Comparison of ENCODE assay signal across 8 cellular contexts in genomic region chr17:68184816-68185436, GRCh38.
A peak's percentile ranks its signal among the peaks of the same experiment; 100 is the strongest.
DNase-seq lines count a peak whose midpoint lies in the region; ATAC-seq and TF ChIP-seq lines count a peak whose summit lies in the region.

No MANE protein-coding gene starts in this region.

- no peak overlapping the region for H3K27ac Mint-ChIP-seq in Caco-2 (ENCODE audit: unreplicated experiment)

- peak overlapping the region; percentile 2 for H3K27ac ChIP-seq in lower lobe of right lung

- no peaks in the 10 kb centered on the region for H3K36me3 Mint-ChIP-seq in Caco-2 (ENCODE audit: insufficient read depth, unreplicated experiment)

- peak; percentile 60 for ATAC-seq in GM18868 (IDR thresholded peaks at IDR 0.05; ENCODE audit: unreplicated experiment)
- ATAC-seq in HG02852 (IDR thresholded peaks at IDR 0.05; ENCODE audit: unreplicated experiment), result peak; percentile 60
- peak in 1 of 2 donors; percentile 34 for ATAC-seq in lower lobe of right lung
- ATAC-seq in esophagus mucosa, result no peak

- intact Hi-C loops in lower lobe of right lung (cut with DNase I) (no loop called here), Caco-2 (cut with micrococcal nuclease; ENCODE audit: unreplicated experiment) (no loop called here)

- H3K4me3 Mint-ChIP-seq in Caco-2 (ENCODE audit: unreplicated experiment), result no peak overlapping the region

- no peaks in the 10 kb centered on the region for H3K9me3 Mint-ChIP-seq in Caco-2 (ENCODE audit: unreplicated experiment)

- TF ChIP-seq CTCF in lower lobe of right lung (IDR thresholded peaks at IDR 0.05) (no peak), Caco-2 (IDR thresholded peaks at IDR 0.05; ENCODE audit: insufficient read depth in 1 of 2, low read depth in 1 of 2, low read length in 1 of 2, severe bottlenecking in 1 of 2, unreplicated experiment in 1 of 2) (no peak)

- H3K27me3 Mint-ChIP-seq in Caco-2 (ENCODE audit: insufficient read depth, unreplicated experiment), result no peaks in the 10 kb centered on the region

- CTCF ChIA-PET in Caco-2 (lab: Charles Lee), result no interaction called here
- CTCF ChIA-PET in HEK293T (lab: Yijun Ruan, JAX), result interaction anchor here (1.7 kb wide), 1 partner anchor 15 kb away, joined by 9 read pairs; no protein-coding TSS in a partner anchor

- DNase-seq in T-helper 2 cell (peak in 3 of 5 experiments; percentile 43 to 85 (median 70)), lower lobe of right lung (no peak), Caco-2 (no peak), NCI-H2227 (lab: John Stamatoyannopoulos, UW; ENCODE audit: unreplicated experiment) (no peak), HEK293T (ENCODE audit: extremely low spot score) (no peak)

- POLR2A ChIA-PET in Caco-2 (lab: Charles Lee), result no interaction called here
- POLR2A ChIA-PET in HEK293T (lab: Yijun Ruan, JAX), result no interaction called here

- no TSS peak for BruUV-seq in Caco-2 (replicated peaks; lab: Mats Ljungman, UMichigan)

- H3K9me3 ChIP-seq in lower lobe of right lung (no peaks in the 10 kb centered on the region), Caco-2 (no peaks in the 10 kb centered on the region)

- no peaks in the 10 kb centered on the region for H3K4me1 Mint-ChIP-seq in Caco-2 (ENCODE audit: low read depth, unreplicated experiment)

- H3K4me3 ChIP-seq in lower lobe of right lung (no peak overlapping the region), Caco-2 (ENCODE audit: low read depth, low read length) (no peak overlapping the region)

- H3K4me1 ChIP-seq in lower lobe of right lung, result no peaks in the 10 kb centered on the region
- no peaks in the 10 kb centered on the region for H3K4me1 ChIP-seq in Caco-2

- H3K36me3 ChIP-seq in lower lobe of right lung (no peaks in the 10 kb centered on the region), Caco-2 (ENCODE audit: control insufficient read depth, insufficient read depth, low read length) (no peaks in the 10 kb centered on the region)

- H3K27me3 ChIP-seq in lower lobe of right lung (ENCODE audit: low read depth), result no peaks in the 10 kb centered on the region
- no peaks in the 10 kb centered on the region for H3K27me3 ChIP-seq in Caco-2 (replicated peaks; ENCODE audit: control insufficient read depth, insufficient read depth, low read length)

TF ChIP-seq in HEK293T, 16 proteins besides CTCF, POLR2A, EP300 and RAD21:
- no peak for TF ChIP-seq ARNT (IDR thresholded peaks at IDR 0.05)
- no peak for TF ChIP-seq FOXA1 (IDR thresholded peaks at IDR 0.05)
- no peak for TF ChIP-seq BHLHE40 (IDR thresholded peaks at IDR 0.05; ENCODE audit: borderline replicate concordance)
- no peak for TF ChIP-seq FOXK2 (IDR thresholded peaks at IDR 0.05)
- TF ChIP-seq SP1 (IDR thresholded peaks at IDR 0.05), result no peak
- TF ChIP-seq SUZ12 (IDR thresholded peaks at IDR 0.05), result no peak
- no peak for TF ChIP-seq FOXM1 (IDR thresholded peaks at IDR 0.05; ENCODE audit: borderline replicate concordance)
- TF ChIP-seq NFRKB (IDR thresholded peaks at IDR 0.05), result no peak

Comparison
In these comparisons a context has a peak if more than half of its experiments do, and no peak if none do; other contexts are left out.
1. DNase-seq: peak in T-helper 2 cell (3 of 5); none in lower lobe of right lung (single experiment), Caco-2 (0 of 2), NCI-H2227 (single experiment) and HEK293T (single experiment).